In the genomic region with DNA sequence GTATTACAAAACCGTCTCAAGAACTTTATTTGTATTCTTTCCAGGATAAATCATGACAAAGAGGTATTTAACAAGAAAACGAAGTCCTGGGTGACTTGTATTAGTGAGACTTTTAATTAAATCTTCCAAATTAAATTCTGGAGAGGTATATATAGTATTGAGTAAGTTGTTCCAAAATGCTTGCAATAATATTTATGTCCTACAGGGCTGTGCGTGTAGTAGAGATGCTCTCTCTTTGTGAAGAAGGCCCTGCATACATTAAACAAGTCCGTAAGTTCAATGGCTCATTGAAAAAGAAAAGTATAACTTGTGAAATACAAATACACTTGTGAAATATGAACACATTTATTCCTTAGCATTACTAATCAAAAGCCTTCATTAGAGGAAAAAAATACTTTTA, we compare ENCODE assay signal across 26 cellular contexts.
"Had no signal": no experiment of that assay in that cellular context is flagged by ENCODE, and none has a peak within 500 bp of the region (broad histone marks: within the 10 kb centered on the region; RNA-seq: fewer than 3 reads in every experiment).

No MANE protein-coding gene starts in this region.

- H3K27ac Mint-ChIP-seq: activated CD4-positive, alpha-beta memory T cell treated with anti-CD3 and anti-CD28 coated beads for 36 hours; activated CD4-positive, alpha-beta T cell treated with anti-CD3 and anti-CD28 coated beads, Interleukin-2, amount 10 ng/mL, durations not matched to agents 24 days and 14 days; activated naive CD4-positive, alpha-beta T cell treated with anti-CD3 and anti-CD28 coated beads, Interleukin-2, amount 50 U/mL, for 72 hours; activated T-cell treated with anti-CD3 and anti-CD28 coated beads, Interleukin-2, amount 50 U/mL, for 24 hours; activated T-helper 2 cell treated with anti-CD3 and anti-CD28 coated beads, Interferon-gamma antibody, Interleukin-2, Interleukin-4, amounts not matched to agents 10 μg/mL and 5 μg/mL and 100 μg/mL, durations not matched to agents 14 hours and 24 hours and 36 hours; natural killer cell had no signal

- H3K79me2 ChIP-seq: hepatocyte had no signal

- H3K27me3 ChIP-seq: breast epithelium, gastrocnemius medialis, hepatocyte, right atrium auricular region, tibial nerve had no signal

- H3K4me3 ChIP-seq: breast epithelium, gastrocnemius medialis, hepatocyte, left ventricle myocardium inferior, lung, right atrium auricular region, smooth muscle cell, tibial nerve had no signal

- H3K4me3 Mint-ChIP-seq: activated CD4-positive, alpha-beta memory T cell treated with anti-CD3 and anti-CD28 coated beads for 36 hours; activated CD4-positive, alpha-beta T cell treated with anti-CD3 and anti-CD28 coated beads, Interleukin-2, amount 10 ng/mL, durations not matched to agents 24 days and 14 days; activated T-cell treated with anti-CD3 and anti-CD28 coated beads, Interleukin-2, amount 50 U/mL, for 24 hours; natural killer cell had no signal

- H3K9me3 Mint-ChIP-seq: activated T-helper 2 cell treated with anti-CD3 and anti-CD28 coated beads, Interferon-gamma antibody, Interleukin-2, Interleukin-4, amounts not matched to agents 10 μg/mL and 5 μg/mL and 100 μg/mL, durations not matched to agents 14 hours and 24 hours and 36 hours had no signal

- H3K4me2 ChIP-seq: hepatocyte, smooth muscle cell had no signal

- DNase-seq: activated CD4-positive, alpha-beta memory T cell treated with anti-CD3 and anti-CD28 coated beads for 36 hours; activated CD4-positive, alpha-beta T cell treated with anti-CD3 and anti-CD28 coated beads, Interleukin-2, amount 10 ng/mL, durations not matched to agents 24 days and 14 days; activated CD4-positive, CD25-positive, alpha-beta regulatory T cell treated with anti-CD3 and anti-CD28 coated beads, Interleukin-2, amount 50 U/mL, for 72 hours; activated CD8-positive, alpha-beta memory T cell treated with anti-CD3 and anti-CD28 coated beads, Interleukin-2, amount 50 U/mL, for 48 hours; activated naive CD4-positive, alpha-beta T cell; activated T-cell treated with anti-CD3 and anti-CD28 coated beads, Interleukin-2, amount 50 U/mL, for 24 hours; central memory CD4-positive, alpha-beta T cell; dermis blood vessel endothelial cell; effector CD4-positive, alpha-beta T cell; erythroblast; gastrocnemius medialis; islet precursor cell; left ventricle myocardium inferior; mesendoderm; natural killer cell; stimulated activated CD4-positive, alpha-beta T cell treated with anti-CD3 and anti-CD28 coated beads, Interleukin-2, amount 100 ng/mL, for 24 hours; stimulated activated naive CD4-positive, alpha-beta T cell; T-helper 9 cell had no signal

- H3K27me3 Mint-ChIP-seq: activated CD4-positive, alpha-beta memory T cell treated with anti-CD3 and anti-CD28 coated beads for 36 hours; activated CD4-positive, alpha-beta T cell treated with anti-CD3 and anti-CD28 coated beads, Interleukin-2, amount 10 ng/mL, durations not matched to agents 24 days and 14 days; activated T-cell treated with anti-CD3 and anti-CD28 coated beads, Interleukin-2, amount 50 U/mL, for 24 hours had no signal

- ATAC-seq: activated naive CD4-positive, alpha-beta T cell treated with anti-CD3 and anti-CD28 coated beads, Interleukin-2, amount 50 U/mL, for 72 hours; gastrocnemius medialis; natural killer cell had no signal

- H3K36me3 Mint-ChIP-seq: activated CD4-positive, alpha-beta memory T cell treated with anti-CD3 and anti-CD28 coated beads for 36 hours; activated naive CD4-positive, alpha-beta T cell treated with anti-CD3 and anti-CD28 coated beads, Interleukin-2, amount 50 U/mL, for 72 hours; natural killer cell had no signal

- H3K4me1 Mint-ChIP-seq: activated CD4-positive, alpha-beta T cell treated with anti-CD3 and anti-CD28 coated beads, Interleukin-2, amount 10 ng/mL, durations not matched to agents 24 days and 14 days; natural killer cell had no signal

- H3K9me3 ChIP-seq: breast epithelium, gastrocnemius medialis, right atrium auricular region had no signal

- H3K36me3 ChIP-seq: breast epithelium, gastrocnemius medialis, left ventricle myocardium inferior, right atrium auricular region, tibial nerve had no signal

- H2AFZ ChIP-seq: hepatocyte had no signal

- H3K27ac ChIP-seq: breast epithelium, gastrocnemius medialis, hepatocyte, left ventricle myocardium inferior, right atrium auricular region, tibial nerve had no signal
